ENCODE assay signal across 24 cellular contexts in genomic region chr3:195461518-195462307, GRCh38. TPM values are rescaled to one million over a fixed set of nuclear protein-coding genes. Genes with fewer than 3 reads are reported as not detected.
DNase-seq lines count a peak whose midpoint lies in the region; TF ChIP-seq lines count a peak whose summit lies in the region.
"Had no signal": no experiment of that assay in that cellular context is flagged by ENCODE, and none has a peak within 500 bp of the region (broad histone marks: within the 10 kb centered on the region; RNA-seq: fewer than 3 reads in every experiment).

No MANE protein-coding gene starts in this region.

- whole genome bisulfite sequencing in transverse colon (ENCODE audit: low coverage in 1 of 2), 2 donors, result 60 to 64% methylated on average over 5 to 9 of the region's 9 CpGs

- peaks cover 0 to 29% (median 10%) of the 10 kb centered on the region in 4 donors for H3K4me1 ChIP-seq in transverse colon
- H3K4me1 ChIP-seq: gastrocnemius medialis, sigmoid colon, tibial nerve had no signal

- TF ChIP-seq EP300 in transverse colon (IDR thresholded peaks at IDR 0.05; ENCODE audit: low read depth), result no peak

- peak overlapping the region; percentile 44 to 70 (median 54) for H3K27ac ChIP-seq in transverse colon
- H3K27ac ChIP-seq: BLaER1, brain microvascular endothelial cell, coronary artery, gastrocnemius medialis, KMS-11, sigmoid colon, SK-N-MC, tibial nerve had no signal

- H3K36me3 ChIP-seq in transverse colon, result no peaks in the 10 kb centered on the region
- H3K36me3 ChIP-seq: BLaER1, brain microvascular endothelial cell, gastrocnemius medialis, Peyer's patch, sigmoid colon, tibial nerve had no signal

- no peak overlapping the region for H3K4me3 ChIP-seq in transverse colon
- H3K4me3 ChIP-seq: BLaER1, coronary artery, gastrocnemius medialis, Peyer's patch, sigmoid colon, SK-N-MC, tibial nerve had no signal

- intact Hi-C loops in transverse colon (cut with DNase I; ENCODE audit: low total_unique reads) (no loop called here), posterior cingulate gyrus (cut with DNase I) (no loop called here)

- TF ChIP-seq POLR2A in transverse colon (IDR thresholded peaks at IDR 0.05), result no peak

- no peaks in the 10 kb centered on the region for H3K27me3 ChIP-seq in transverse colon
- H3K27me3 ChIP-seq: BLaER1, brain microvascular endothelial cell, gastrocnemius medialis, Peyer's patch, sigmoid colon, tibial nerve had no signal

- in situ Hi-C loops in transverse colon (cut with MboI; ENCODE audit: low pct_ligation_motif_present in 1 of 4, low pct_unique_long_range_greater_than_20kb in 1 of 4, low sequenced_read_pairs in 3 of 4), result no loop called here

- no peaks in the 10 kb centered on the region for H3K9me3 ChIP-seq in transverse colon
- H3K9me3 ChIP-seq: BLaER1, gastrocnemius medialis, Peyer's patch, sigmoid colon, tibial nerve had no signal

- DNase-seq in NCI-H2081 (lab: John Stamatoyannopoulos, UW), result peak; percentile 21 to 65
- DNase-seq in NCI-H2081 treated with DMSO at 0.1 percent for 48 hours (lab: John Stamatoyannopoulos, UW), result no peak
- peak; percentile 12 for DNase-seq in astrocyte of the hippocampus (ENCODE audit: low read depth, low spot score)
- peak; percentile 50 for DNase-seq in myocyte (ENCODE audit: low read depth)
- DNase-seq in transverse colon, result peak; percentile 29
- no peak for DNase-seq in posterior cingulate gyrus
- no peak for DNase-seq in central memory CD4-positive, alpha-beta T cell
- DNase-seq in inferior parietal cortex (ENCODE audit: extremely low spot score), result no peak
- DNase-seq: 8988T; activated naive CD8-positive, alpha-beta T cell treated with anti-CD3 and anti-CD28 coated beads, Interleukin-2, amount 10 ng/mL, durations not matched to agents 7 days and 5 days; brain microvascular endothelial cell; EL; gastrocnemius medialis; NCI-H1092 treated with DMSO at 0.1 percent for 48 hours; NCI-H2171 treated with DMSO at 0.1 percent for 48 hours; NCI-H748 treated with DMSO at 0.1 percent for 48 hours; sigmoid colon; stimulated activated naive B cell treated with anti-CD40 and anti-IgM and Interleukin-4, amounts not matched to agents 10 μg/mL and 1 μg/mL and 100 μg/mL, for 72 hours had no signal

- TF ChIP-seq CTCF in transverse colon (IDR thresholded peaks at IDR 0.05), result no peak

RNA-seq across cellular contexts. Expression of gene ACAP2, which starts 18.9 kb away (rescaled TPM):
- total RNA-seq in myocyte, result 30.0 and 31.4 TPM in 2 replicates
- polyA plus RNA-seq in myocyte (2012), result 9.6 TPM
- 10 to 100 TPM; 17.3 to 97.5 (median 64.6) TPM for total RNA-seq in transverse colon

Comparison
In these comparisons a context has a peak if more than half of its experiments do, and no peak if none do; other contexts are left out.
1. DNase-seq: peak in NCI-H2081 (2 of 2), astrocyte of the hippocampus (single experiment), myocyte (single experiment) and transverse colon (single experiment); none in NCI-H2081 treated with DMSO at 0.1 percent for 48 hours (single experiment), posterior cingulate gyrus (0 of 10), central memory CD4-positive, alpha-beta T cell (single experiment) and inferior parietal cortex (single experiment).